8 cellular contexts compared by ENCODE assay signal in the genomic region with DNA sequence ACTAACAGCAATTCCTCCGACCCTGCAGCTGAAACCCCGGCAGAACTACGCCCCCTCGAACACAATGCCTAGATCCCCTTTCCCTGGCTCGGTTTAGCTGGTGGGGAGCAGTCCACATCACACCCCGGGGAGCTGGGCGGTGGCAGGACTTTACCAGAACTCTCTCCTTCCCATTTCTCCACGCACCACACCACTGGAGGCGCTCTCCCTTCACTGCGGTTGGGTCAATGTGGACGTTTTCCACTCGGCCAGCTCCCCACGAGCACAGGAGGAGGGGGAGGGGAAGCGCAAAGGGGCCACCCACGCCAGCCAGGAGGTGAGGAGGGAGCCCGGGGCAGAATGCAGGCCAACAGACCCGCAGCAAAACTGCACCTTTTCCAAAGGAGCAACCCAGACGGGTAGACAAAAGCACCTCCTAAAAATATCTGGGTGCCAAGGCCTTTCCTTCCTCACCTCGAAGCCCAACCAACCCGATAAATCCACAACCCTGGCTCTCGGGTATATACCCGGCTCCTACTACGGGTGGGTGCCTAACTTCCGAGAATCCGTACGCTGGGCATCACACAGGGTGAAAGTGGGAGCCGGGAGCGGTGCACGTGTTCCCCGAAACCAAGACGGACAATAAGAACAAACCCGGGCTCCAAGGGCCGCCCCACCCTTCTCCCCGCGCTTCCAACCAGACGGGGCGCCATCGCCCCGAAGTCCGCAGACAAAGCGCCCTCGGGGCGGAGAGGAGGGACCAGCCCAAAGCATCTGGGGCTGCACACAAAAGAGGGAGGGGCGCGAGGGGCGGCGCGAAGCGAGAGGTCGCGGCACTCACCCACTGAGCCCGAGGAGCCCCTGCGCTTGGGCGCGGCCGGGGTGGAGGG. TPM values are rescaled to one million over a fixed set of nuclear protein-coding genes. Genes with fewer than 3 reads are reported as not detected.
A peak's percentile ranks its signal among the peaks of the same experiment; 100 is the strongest.
DNase-seq lines count a peak whose midpoint lies in the region; ATAC-seq lines count a peak whose summit lies in the region.

No MANE protein-coding gene starts in this region.

- DNase-seq in COLO668 (lab: John Stamatoyannopoulos, UW; ENCODE audit: unreplicated experiment): peak; percentile 81
- DNase-seq in NCI-H1417 treated with DMSO at 0.1 percent for 48 hours (lab: John Stamatoyannopoulos, UW): peak; percentile 51
- DNase-seq in T-helper 1 cell: peak; percentile 38 to 62 (median 49)
- peak; percentile 47 to 93 (median 83) for DNase-seq in anterior cingulate cortex (lab: John Stamatoyannopoulos, UW)
- peak; percentile 90 for DNase-seq in left ventricle myocardium superior
- DNase-seq in posterior vena cava (ENCODE audit: low spot score): peak; percentile 96

- intact Hi-C loops in left ventricle myocardium superior (cut with micrococcal nuclease) (no loop called here), posterior vena cava (cut with DNase I) (loop anchor here (5.0 to 10.0 kb wide), 2 partner anchors 123 to 144 kb away; no protein-coding TSS in a partner anchor)

- ATAC-seq in GM21723 (IDR thresholded peaks at IDR 0.05; ENCODE audit: unreplicated experiment) (peak; percentile 21), left ventricle myocardium superior (peak; percentile 66), HG02588 (IDR thresholded peaks at IDR 0.05; ENCODE audit: unreplicated experiment) (no peak)

RNA-seq across cellular contexts. Expression of a gene that starts 1.1 kb away (rescaled TPM):
- 43.5 TPM for total RNA-seq in left ventricle myocardium superior
- total RNA-seq in posterior vena cava: 100 to 1,000 TPM; 324 to 410 TPM
